ENCODE assay signal across 8 cellular contexts in genomic region chr1:147640553-147641165, GRCh38. TPM values are rescaled to one million over a fixed set of nuclear protein-coding genes. Genes with fewer than 3 reads are reported as not detected.
DNase-seq lines count a peak whose midpoint lies in the region; ATAC-seq and TF ChIP-seq lines count a peak whose summit lies in the region.

No MANE protein-coding gene starts in this region.

- H3K36me3 ChIP-seq in smooth muscle cell (ENCODE audit: low read depth) = no peaks in the 10 kb centered on the region

- H3K4me1 ChIP-seq in smooth muscle cell (ENCODE audit: low read depth) = no peaks in the 10 kb centered on the region

- no peak overlapping the region for H3K9ac ChIP-seq in smooth muscle cell (ENCODE audit: low read depth)

- 19% methylated on average over 9 of the region's 9 CpGs for WGBS in smooth muscle cell (ENCODE audit: low lambda C conversion rate)

- peak overlapping the region; percentile 52 for H3K4me2 ChIP-seq in smooth muscle cell

- no peak overlapping the region for H2AFZ ChIP-seq in smooth muscle cell (ENCODE audit: low read depth)

- DNase-seq in NCI-H1105 (lab: John Stamatoyannopoulos, UW) (peak; percentile 46), T-helper 22 cell (ENCODE audit: low read depth) (peak; percentile 62), anterior cingulate cortex (lab: John Stamatoyannopoulos, UW) (peak in 42 of 58 donors; percentile 5 to 64 (median 28)), hepatic stellate cell (ENCODE audit: low spot score) (peak; percentile 81), smooth muscle cell (lab: John Stamatoyannopoulos, UW; ENCODE audit: unreplicated experiment) (peak; percentile 22), cerebellar nuclear complex (lab: John Stamatoyannopoulos, UW) (no peak)

- peak; percentile 92 for ATAC-seq in HG02571 (IDR thresholded peaks at IDR 0.05; ENCODE audit: unreplicated experiment)

- H3F3A ChIP-seq in smooth muscle cell (ENCODE audit: low read depth) = no peaks in the 10 kb centered on the region

- H3K27me3 ChIP-seq in smooth muscle cell (ENCODE audit: low read depth) = no peaks in the 10 kb centered on the region

- H3K27ac ChIP-seq in smooth muscle cell (ENCODE audit: low read depth) = no peak overlapping the region

- TF ChIP-seq CTCF in GM12873 (IDR thresholded peaks at IDR 0.05; ENCODE audit: insufficient read depth, low read depth, low read length, missing control alignments) (peak; percentile 95), smooth muscle cell (IDR thresholded peaks at IDR 0.05; ENCODE audit: borderline replicate concordance, insufficient read depth, poor library complexity, severe bottlenecking) (peak; percentile 90)

- no peaks in the 10 kb centered on the region for H3K9me3 ChIP-seq in smooth muscle cell (replicated peaks; ENCODE audit: low read depth)

- H4K20me1 ChIP-seq in smooth muscle cell (ENCODE audit: low read depth) = no peaks in the 10 kb centered on the region

- H3K4me3 ChIP-seq in smooth muscle cell = no peak overlapping the region

- H3K79me2 ChIP-seq in smooth muscle cell (ENCODE audit: low read depth) = no peaks in the 10 kb centered on the region

RNA-seq across cellular contexts. Expression of gene ACP6, which starts 29.7 kb away (rescaled TPM):
- total RNA-seq in smooth muscle cell = 6.4 and 7.6 TPM in 2 replicates
- 11.8 and 12.5 TPM in 2 replicates for polyA plus RNA-seq in smooth muscle cell

Comparison
In these comparisons a context has a peak if more than half of its experiments do, and no peak if none do; other contexts are left out.
1. DNase-seq: peak in NCI-H1105 (single experiment), T-helper 22 cell (single experiment), anterior cingulate cortex (42 of 58), hepatic stellate cell (single experiment) and smooth muscle cell (single experiment); none in cerebellar nuclear complex (0 of 2).